In the genomic region with DNA sequence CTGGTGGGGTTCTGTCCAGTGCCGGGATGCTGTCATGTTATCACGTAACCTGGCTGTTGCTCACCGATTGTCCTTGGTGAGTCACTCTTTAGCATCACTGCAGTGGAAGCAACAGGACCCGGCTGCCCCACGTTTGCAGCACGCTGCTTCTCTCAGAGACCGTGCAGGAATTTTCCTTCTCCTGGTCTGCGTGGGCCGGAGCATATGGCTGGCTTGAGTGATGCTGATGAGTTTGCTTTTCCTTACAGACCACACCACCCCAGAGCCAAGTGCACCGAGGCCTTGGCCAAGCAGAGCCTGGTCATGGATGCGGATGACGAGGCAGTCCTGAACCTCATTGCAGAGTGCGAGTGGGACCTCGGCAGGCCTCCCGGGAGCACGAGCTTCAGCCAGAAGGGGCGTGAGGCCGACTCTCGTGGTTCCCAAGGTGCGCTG, we compare ENCODE assay signal across 17 cellular contexts. TPM values are rescaled to one million over a fixed set of nuclear protein-coding genes. Genes with fewer than 3 reads are reported as not detected.
DNase-seq lines count a peak whose midpoint lies in the region; ATAC-seq and TF ChIP-seq lines count a peak whose summit lies in the region.
"Had no signal": no experiment of that assay in that cellular context is flagged by ENCODE, and none has a peak within 500 bp of the region (broad histone marks: within the 10 kb centered on the region; RNA-seq: fewer than 3 reads in every experiment).

No MANE protein-coding gene starts in this region.

- TF ChIP-seq CTCF in WERI-Rb-1 (IDR thresholded peaks at IDR 0.05; ENCODE audit: low read depth, low read length) (no peak), suprapubic skin (IDR thresholded peaks at IDR 0.05) (no peak)

- H3K27ac Mint-ChIP-seq in activated T-cell treated with anti-CD3 and anti-CD28 coated beads, Interleukin-2, amount 50 U/mL, for 72 hours = no peak overlapping the region
- H3K27ac Mint-ChIP-seq: activated naive CD8-positive, alpha-beta T cell treated with anti-CD3 and anti-CD28 coated beads, Interleukin-2, amount 10 ng/mL, durations not matched to agents 7 days and 5 days; memory B cell had no signal

- no peak for TF ChIP-seq EP300 in suprapubic skin (IDR thresholded peaks at IDR 0.05)

- peak; percentile 6 for DNase-seq in activated T-cell treated with anti-CD3 and anti-CD28 coated beads, Interleukin-2, amount 50 U/mL, for 1 hour
- DNase-seq in activated T-cell treated with anti-CD3 and anti-CD28 coated beads, Interleukin-2, amount 50 U/mL, for 72 hours = no peak
- DNase-seq in WERI-Rb-1 (peak; percentile 6), hepatic stellate cell (ENCODE audit: low spot score) (peak; percentile 36), suprapubic skin (ENCODE audit: low spot score in 2 of 2) (peak; percentile 51 to 77), OCI-M2 (lab: John Stamatoyannopoulos, UW; ENCODE audit: unreplicated experiment) (no peak)
- DNase-seq: activated CD4-positive, CD25-positive, alpha-beta regulatory T cell; activated naive CD8-positive, alpha-beta T cell treated with anti-CD3 and anti-CD28 coated beads, Interleukin-2, amount 10 ng/mL, durations not matched to agents 7 days and 5 days; Caco-2; NCI-H1092 treated with DMSO at 0.1 percent for 48 hours; NCI-H226; substantia nigra had no signal

- no peaks in the 10 kb centered on the region for H3K27me3 Mint-ChIP-seq in activated T-cell treated with anti-CD3 and anti-CD28 coated beads, Interleukin-2, amount 50 U/mL, for 72 hours (ENCODE audit: low read depth)
- H3K27me3 Mint-ChIP-seq: activated naive CD8-positive, alpha-beta T cell treated with anti-CD3 and anti-CD28 coated beads, Interleukin-2, amount 10 ng/mL, durations not matched to agents 7 days and 5 days; memory B cell had no signal

- no peak for TF ChIP-seq POLR2A in suprapubic skin (IDR thresholded peaks at IDR 0.05)

- H3K27me3 ChIP-seq in WERI-Rb-1 (ENCODE audit: insufficient read depth, low read depth, severe bottlenecking) = no peaks in the 10 kb centered on the region
- H3K27me3 ChIP-seq in suprapubic skin = no peaks in the 10 kb centered on the region
- H3K27me3 ChIP-seq: pancreas had no signal

- no peaks in the 10 kb centered on the region for H3K4me1 Mint-ChIP-seq in activated T-cell treated with anti-CD3 and anti-CD28 coated beads, Interleukin-2, amount 50 U/mL, for 72 hours (ENCODE audit: low read depth)
- H3K4me1 Mint-ChIP-seq: activated naive CD8-positive, alpha-beta T cell treated with anti-CD3 and anti-CD28 coated beads, Interleukin-2, amount 10 ng/mL, durations not matched to agents 7 days and 5 days; memory B cell had no signal

- H3K4me3 ChIP-seq in WERI-Rb-1 (ENCODE audit: low read depth, low read length) (no peak overlapping the region), suprapubic skin (no peak overlapping the region)
- H3K4me3 ChIP-seq: coronary artery, pancreas had no signal

- H3K9me3 ChIP-seq in WERI-Rb-1 (ENCODE audit: severe bottlenecking) = no peaks in the 10 kb centered on the region
- no peaks in the 10 kb centered on the region for H3K9me3 ChIP-seq in suprapubic skin
- H3K9me3 ChIP-seq: Caco-2, pancreas had no signal

- peaks cover 2 to 19% of the 10 kb centered on the region in 2 donors for H3K36me3 Mint-ChIP-seq in activated T-cell treated with anti-CD3 and anti-CD28 coated beads, Interleukin-2, amount 50 U/mL, for 72 hours (ENCODE audit: insufficient read depth in 2 of 2)

- H3K36me3 ChIP-seq in WERI-Rb-1 (peaks cover 56% of the 10 kb centered on the region), suprapubic skin (peaks cover 46% of the 10 kb centered on the region)

- no peaks in the 10 kb centered on the region for H3K9me3 Mint-ChIP-seq in activated T-cell treated with anti-CD3 and anti-CD28 coated beads, Interleukin-2, amount 50 U/mL, for 72 hours
- H3K9me3 Mint-ChIP-seq: activated naive CD8-positive, alpha-beta T cell treated with anti-CD3 and anti-CD28 coated beads, Interleukin-2, amount 10 ng/mL, durations not matched to agents 7 days and 5 days had no signal

- H3K4me1 ChIP-seq in suprapubic skin = no peaks in the 10 kb centered on the region
- H3K4me1 ChIP-seq: Caco-2, pancreas had no signal

- ATAC-seq in activated T-cell treated with anti-CD3 and anti-CD28 coated beads, Interleukin-2, amount 50 U/mL, for 72 hours (replicated peaks in 1 of 2) = no peak
- ATAC-seq in GM21825 (IDR thresholded peaks at IDR 0.05; ENCODE audit: unreplicated experiment) = no peak
- no peak for ATAC-seq in HG02678 (IDR thresholded peaks at IDR 0.05; ENCODE audit: unreplicated experiment)
- ATAC-seq: pancreas had no signal

- H3K27ac ChIP-seq in WERI-Rb-1 (no peak overlapping the region), suprapubic skin (no peak overlapping the region)
- H3K27ac ChIP-seq: coronary artery, pancreas had no signal

- no peak overlapping the region for H3K4me3 Mint-ChIP-seq in activated T-cell treated with anti-CD3 and anti-CD28 coated beads, Interleukin-2, amount 50 U/mL, for 72 hours
- H3K4me3 Mint-ChIP-seq: activated naive CD8-positive, alpha-beta T cell treated with anti-CD3 and anti-CD28 coated beads, Interleukin-2, amount 10 ng/mL, durations not matched to agents 7 days and 5 days; memory B cell had no signal

- WGBS in suprapubic skin = 91% methylated on average over 6 of the region's 20 CpGs

RNA-seq across cellular contexts. Expression of gene CEP72, which starts 21.4 kb away (rescaled TPM):
- 10 to 100 TPM; 18.6 to 18.7 TPM for total RNA-seq in activated T-cell treated with anti-CD3 and anti-CD28 coated beads, Interleukin-2, amount 50 U/mL, for 72 hours
- 10 to 100 TPM in 2 of 4 donors, 1 to 10 TPM in 2; 8.3 to 13.6 (median 10.9) TPM for total RNA-seq in suprapubic skin

RNA-seq across cellular contexts. Expression of gene TPPP, which starts 59.6 kb away (rescaled TPM):
- total RNA-seq in activated T-cell treated with anti-CD3 and anti-CD28 coated beads, Interleukin-2, amount 50 U/mL, for 72 hours = under 1 TPM; 0.29 to 0.32 TPM
- 10 to 100 TPM; 10.5 to 22.2 (median 16.2) TPM for total RNA-seq in suprapubic skin

Comparison
In these comparisons a context has a peak if more than half of its experiments do, and no peak if none do; other contexts are left out.
1. DNase-seq: peak in activated T-cell treated with anti-CD3 and anti-CD28 coated beads, Interleukin-2, amount 50 U/mL, for 1 hour (single experiment), WERI-Rb-1 (single experiment), hepatic stellate cell (single experiment) and suprapubic skin (2 of 2); none in activated T-cell treated with anti-CD3 and anti-CD28 coated beads, Interleukin-2, amount 50 U/mL, for 72 hours (0 of 2) and OCI-M2 (single experiment).
2. RNA of gene TPPP, which starts 59.6 kb away (total RNA-seq): 10.5 to 22.2 TPM in suprapubic skin; 0.29 to 0.32 TPM in activated T-cell treated with anti-CD3 and anti-CD28 coated beads, Interleukin-2, amount 50 U/mL, for 72 hours; every median in the first group is over 4 times any median in the second.